In the genomic region with DNA sequence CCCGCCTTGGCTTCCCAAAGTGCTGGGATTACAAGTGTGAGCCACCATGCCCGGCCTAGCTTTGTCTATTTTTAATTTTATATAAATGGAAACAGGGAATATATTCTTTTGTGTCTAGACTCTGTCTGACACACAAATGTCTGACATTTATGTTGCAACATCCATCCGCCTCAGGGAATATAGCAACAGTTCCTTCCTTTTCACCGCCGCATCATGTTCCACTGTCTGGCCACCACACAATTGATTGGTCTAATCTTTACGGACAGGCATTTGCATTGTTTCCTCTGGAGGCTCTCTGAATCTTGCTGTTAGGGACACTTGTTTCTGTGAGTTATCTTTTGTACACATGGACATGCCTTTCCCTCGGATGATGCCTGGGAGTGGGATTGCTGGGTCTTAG, we compare ENCODE assay signal across 1 cellular context.
TF ChIP-seq lines count a peak whose summit lies in the region.

No MANE protein-coding gene starts in this region.

TF ChIP-seq in K562, 482 proteins besides CTCF, POLR2A, EP300 and RAD21 (continued from another document):
- no peak for TF ChIP-seq KAT7 (CRISPR knock-in tag; IDR thresholded peaks at IDR 0.05; ENCODE audit: borderline replicate concordance)
- no peak for TF ChIP-seq ZNF561 (CRISPR knock-in tag; conservative IDR thresholded peaks at IDR 0.05)
TF ChIP-seq in K562: peak in this region for 2.
